ENCODE assay signal across 21 cellular contexts in genomic region chr1:26370591-26371382, GRCh38. TPM values are rescaled to one million over a fixed set of nuclear protein-coding genes. Genes with fewer than 3 reads are reported as not detected.
A peak's percentile ranks its signal among the peaks of the same experiment; 100 is the strongest.
DNase-seq lines count a peak whose midpoint lies in the region; ATAC-seq, FAIRE-seq and TF ChIP-seq lines count a peak whose summit lies in the region.
"Had no signal": no experiment of that assay in that cellular context is flagged by ENCODE, and none has a peak within 500 bp of the region (broad histone marks: within the 10 kb centered on the region; RNA-seq: fewer than 3 reads in every experiment).

No MANE protein-coding gene starts in this region.

- no peaks in the 10 kb centered on the region for H3K79me2 ChIP-seq in osteoblast (ENCODE audit: insufficient read depth, low read length)
- H3K79me2 ChIP-seq in HepG2 (ENCODE audit: insufficient read depth, low read length): no peaks in the 10 kb centered on the region

- in situ Hi-C loops in HepG2 (cut with HindIII; ENCODE audit: extremely low pct_ligation_motif_present, low pct_unique_long_range_greater_than_20kb): no loop called here

- TF ChIP-seq CTCF in RWPE1 (conservative IDR thresholded peaks at IDR 0.05; ENCODE audit: low read depth) (no peak), osteoblast (IDR thresholded peaks at IDR 0.05; ENCODE audit: extremely low read depth, low read depth, low read length) (no peak), HepG2 (CRISPR knock-in tag; IDR thresholded peaks at IDR 0.05) (no peak)

- CTCF ChIA-PET in RWPE1 (lab: Yijun Ruan, JAX): interaction anchor here (0.6 kb wide), 1 partner anchor 20 kb away, joined by 3 read pairs; no protein-coding TSS in a partner anchor
- CTCF ChIA-PET in HepG2 (lab: Yijun Ruan, JAX; ENCODE audit: low intra/inter-chr PET ratio, low total read pairs): no interaction called here

- H3K9me3 ChIP-seq in osteoblast (ENCODE audit: low read depth, low read length) (no peaks in the 10 kb centered on the region), HepG2 (ENCODE audit: low read length) (no peaks in the 10 kb centered on the region)
- H3K9me3 ChIP-seq: breast epithelium, gastroesophageal sphincter, pancreas had no signal

- intact Hi-C loops in HepG2 (cut with micrococcal nuclease; ENCODE audit: unreplicated experiment): no loop called here

- H3K36me3 ChIP-seq in osteoblast (ENCODE audit: insufficient read depth, low read length) (no peaks in the 10 kb centered on the region), HepG2 (replicated peaks in 1 of 2; ENCODE audit: control insufficient read depth in 1 of 2, insufficient read depth in 2 of 2, low read length in 2 of 2) (no peaks in the 10 kb centered on the region; a peak in 1 of 5 replicates)
- H3K36me3 ChIP-seq: breast epithelium, gastroesophageal sphincter, pancreas, WERI-Rb-1 had no signal

- H3K4me3 Mint-ChIP-seq in activated T-cell treated with anti-CD3 and anti-CD28 coated beads, Interleukin-2, amount 50 U/mL, for 24 hours: no peak overlapping the region
- peak overlapping the region; percentile 75 for H3K4me3 Mint-ChIP-seq in central memory CD8-positive, alpha-beta T cell

- H2AFZ ChIP-seq in osteoblast (ENCODE audit: low read length) (no peak overlapping the region), HepG2 (ENCODE audit: low read length) (no peak overlapping the region)

- peaks cover 9% of the 10 kb centered on the region for H3K4me1 ChIP-seq in osteoblast (ENCODE audit: insufficient read depth, low read length)
- H3K4me1 ChIP-seq in HepG2 (ENCODE audit: insufficient read depth, low read length): no peaks in the 10 kb centered on the region
- H3K4me1 ChIP-seq: breast epithelium, gastroesophageal sphincter, pancreas had no signal

- FAIRE-seq in HepG2 (lab: Jason Lieb, UNC): no peak
- FAIRE-seq: pancreas had no signal

- H3K4me3 ChIP-seq in osteoblast (ENCODE audit: insufficient read depth, low read length): no peak overlapping the region
- H3K4me3 ChIP-seq in HepG2 (replicated peaks in 1 of 3; ENCODE audit: insufficient read depth in 1 of 3, low read depth in 2 of 3, low read length in 3 of 3): no peak overlapping the region
- H3K4me3 ChIP-seq: breast epithelium, dorsolateral prefrontal cortex, gastroesophageal sphincter, pancreas had no signal

- no peak for DNase-seq in activated T-cell treated with anti-CD3 and anti-CD28 coated beads, Interleukin-2, amount 50 U/mL, for 24 hours
- no peak for DNase-seq in activated T-cell treated with anti-CD3 and anti-CD28 coated beads for 4 hours
- no peak for DNase-seq in RWPE1 (ENCODE audit: low spot score)
- DNase-seq in central memory CD8-positive, alpha-beta T cell (ENCODE audit: low spot score in 2 of 2): no peak
- DNase-seq in osteoblast (ENCODE audit: insufficient read length, low spot score, missing footprints): peak; percentile 32
- DNase-seq in OCI-M1 (lab: John Stamatoyannopoulos, UW): no peak
- no peak for DNase-seq in HepG2 (ENCODE audit: low spot score)
- DNase-seq: activated naive CD4-positive, alpha-beta T cell; dorsolateral prefrontal cortex; erythroblast; NCI-H2081 treated with DMSO at 0.1 percent for 48 hours; pancreas; SW 1271; WERI-Rb-1 had no signal

- BruUV-seq in HepG2 (replicated peaks; lab: Mats Ljungman, UMichigan): no TSS peak

- H3K4me2 ChIP-seq in osteoblast (ENCODE audit: insufficient read depth, low read length): no peak overlapping the region
- H3K4me2 ChIP-seq in HepG2 (ENCODE audit: low read depth, low read length): no peak overlapping the region

- 10% methylated on average over 6 of the region's 6 CpGs for WGBS in HepG2 (ENCODE audit: low lambda C conversion rate)

- no peaks in the 10 kb centered on the region for H3K27me3 Mint-ChIP-seq in activated T-cell treated with anti-CD3 and anti-CD28 coated beads, Interleukin-2, amount 50 U/mL, for 24 hours
- H3K27me3 Mint-ChIP-seq in central memory CD8-positive, alpha-beta T cell: no peaks in the 10 kb centered on the region

- no peaks in the 10 kb centered on the region for H3K9me3 Mint-ChIP-seq in activated T-cell treated with anti-CD3 and anti-CD28 coated beads, Interleukin-2, amount 50 U/mL, for 24 hours
- H3K9me3 Mint-ChIP-seq in central memory CD8-positive, alpha-beta T cell: peaks cover 5% of the 10 kb centered on the region

- POLR2A ChIA-PET in RWPE1 (lab: Yijun Ruan, JAX; ENCODE audit: low non-redundant PET): no interaction called here
- POLR2A ChIA-PET in HepG2 (lab: Yijun Ruan, JAX): interaction anchor here (2.0 kb wide), 1 partner anchor 20 kb away, joined by 4 read pairs; no protein-coding TSS in a partner anchor

- H4K20me1 ChIP-seq in osteoblast (ENCODE audit: insufficient read depth, low read length) (no peaks in the 10 kb centered on the region), HepG2 (ENCODE audit: insufficient read depth, low read length) (no peaks in the 10 kb centered on the region)

- TF ChIP-seq POLR2A in HepG2 (IDR thresholded peaks at IDR 0.05; ENCODE audit: insufficient read depth in 1 of 2, low read depth in 2 of 2, low read length in 2 of 2): no peak

- ATAC-seq in central memory CD8-positive, alpha-beta T cell (replicated peaks; ENCODE audit: extremely low read depth, poor library complexity, severe bottlenecking): no peak
- no peak for ATAC-seq in HepG2
- no peak for ATAC-seq in GM21825 (IDR thresholded peaks at IDR 0.05; ENCODE audit: unreplicated experiment)
- ATAC-seq: gastroesophageal sphincter, left lobe of liver, pancreas had no signal

- H3K27ac ChIP-seq in RWPE1 (peak overlapping the region; percentile 79; the same call in 1 of the 2 replicates), osteoblast (ENCODE audit: low read depth, low read length) (no peak overlapping the region), HepG2 (ENCODE audit: extremely low read length, insufficient read depth, low read length) (no peak overlapping the region)
- H3K27ac ChIP-seq: breast epithelium, dorsolateral prefrontal cortex, gastroesophageal sphincter, pancreas, WERI-Rb-1 had no signal

- TF ChIP-seq RAD21 in HepG2 (CRISPR knock-in tag; IDR thresholded peaks at IDR 0.05): no peak

- H3K27ac Mint-ChIP-seq in activated T-cell treated with anti-CD3 and anti-CD28 coated beads, Interleukin-2, amount 50 U/mL, for 24 hours: peak overlapping the region; percentile 59
- H3K27ac Mint-ChIP-seq in central memory CD8-positive, alpha-beta T cell (ENCODE audit: low read depth): peak overlapping the region; percentile 75

- no peaks in the 10 kb centered on the region for H3K36me3 Mint-ChIP-seq in activated T-cell treated with anti-CD3 and anti-CD28 coated beads, Interleukin-2, amount 50 U/mL, for 24 hours (ENCODE audit: low read depth)
- peaks cover 7% of the 10 kb centered on the region for H3K36me3 Mint-ChIP-seq in central memory CD8-positive, alpha-beta T cell (ENCODE audit: insufficient read depth)

- peaks cover 67% of the 10 kb centered on the region for H3K4me1 Mint-ChIP-seq in activated T-cell treated with anti-CD3 and anti-CD28 coated beads, Interleukin-2, amount 50 U/mL, for 24 hours (ENCODE audit: low read depth)
- peaks cover 55% of the 10 kb centered on the region for H3K4me1 Mint-ChIP-seq in central memory CD8-positive, alpha-beta T cell

- TF ChIP-seq EP300 in HepG2 (IDR thresholded peaks at IDR 0.05; ENCODE audit: low read depth in 2 of 2, low read length in 2 of 2): no peak
- TF ChIP-seq EP300 in HepG2 (CRISPR knock-in tag; IDR thresholded peaks at IDR 0.05; ENCODE audit: borderline replicate concordance): no peak

- H3K9ac ChIP-seq in HepG2 (ENCODE audit: insufficient read depth, low read depth, low read length): no peak overlapping the region

- no peaks in the 10 kb centered on the region for H3K27me3 ChIP-seq in osteoblast (ENCODE audit: insufficient read depth, low read length)
- H3K27me3 ChIP-seq in HepG2 (ENCODE audit: control insufficient read depth in 1 of 2, insufficient read depth in 2 of 2, low read length in 2 of 2): peaks cover 3 to 7% of the 10 kb centered on the region in 2 experiments; a peak in 2 of 5 replicates
- H3K27me3 ChIP-seq: breast epithelium, pancreas had no signal

RNA-seq across cellular contexts. Expression of gene ZNF683, which starts 1.8 kb away (rescaled TPM):
- total RNA-seq in osteoblast (not detected in 2 replicates), HepG2 (2016; rRNA removed; fragmentation: Illumina TruSeq; extraction: Trizol) (not detected in 2 replicates)
- total RNA-seq in HepG2 (2016; cell fraction: cytosol; rRNA removed; fragmentation: Illumina TruSeq; extraction: Trizol; ENCODE audit: low read depth): not detected in 2 replicates
- not detected in 2 replicates for total RNA-seq in HepG2 (2016; cell fraction: insoluble cytoplasmic fraction; rRNA removed; fragmentation: Illumina TruSeq; extraction: Trizol)
- total RNA-seq in HepG2 (2016; cell fraction: membrane; rRNA removed; fragmentation: Illumina TruSeq; extraction: Trizol): not detected in 2 replicates
- total RNA-seq in HepG2 (2016; cell fraction: nucleus; rRNA removed; fragmentation: Illumina TruSeq; extraction: Trizol): not detected in 2 replicates
- polyA plus RNA-seq in HepG2 (2011; rRNA removed): not detected in 2 replicates
- not detected in 2 replicates for polyA plus RNA-seq in HepG2 (2011; cell fraction: cytosol; rRNA removed)
- not detected in 2 replicates for polyA plus RNA-seq in HepG2 (2011; cell fraction: nucleus; rRNA removed)
- polyA plus RNA-seq in HepG2 (2012): not detected in 2 replicates
- not detected in 2 replicates for polyA plus RNA-seq in HepG2 (2016; cell fraction: cytosol; fragmentation: Illumina TruSeq; extraction: Trizol; ENCODE audit: low read depth)
- not detected in 2 replicates for polyA plus RNA-seq in HepG2 (2016; cell fraction: insoluble cytoplasmic fraction; fragmentation: Illumina TruSeq; extraction: Trizol; ENCODE audit: low read depth)
- polyA plus RNA-seq in HepG2 (2016; cell fraction: membrane; fragmentation: Illumina TruSeq; extraction: Trizol; ENCODE audit: low read depth): not detected in 2 replicates
- polyA plus RNA-seq in HepG2 (2016; cell fraction: nucleus; fragmentation: Illumina TruSeq; extraction: Trizol; ENCODE audit: insufficient read depth, low read depth): not detected in 2 replicates
- polyA minus RNA-seq in HepG2 (2011; rRNA and poly(A)+ RNA removed; ENCODE audit: low replicate concordance): not detected in 2 replicates
- polyA minus RNA-seq in HepG2 (2011; cell fraction: cytosol; rRNA and poly(A)+ RNA removed): not detected in 2 replicates
- not detected in 2 replicates for polyA minus RNA-seq in HepG2 (2011; cell fraction: nucleus; rRNA and poly(A)+ RNA removed)
- total RNA-seq: A673, left lobe of liver, NCI-H460 had no signal

RNA-seq across cellular contexts. Expression of gene CRYBG2, which starts 16.9 kb away (rescaled TPM):
- total RNA-seq in osteoblast (not detected in 2 replicates), HepG2 (2016; rRNA removed; fragmentation: Illumina TruSeq; extraction: Trizol) (0.39 and 1.3 TPM in 2 replicates)
- total RNA-seq in HepG2 (2016; cell fraction: cytosol; rRNA removed; fragmentation: Illumina TruSeq; extraction: Trizol; ENCODE audit: low read depth): 0.18 TPM in 1 of 2 replicates, not detected in the other
- total RNA-seq in HepG2 (2016; cell fraction: insoluble cytoplasmic fraction; rRNA removed; fragmentation: Illumina TruSeq; extraction: Trizol): 0.86 and 1.1 TPM in 2 replicates
- total RNA-seq in HepG2 (2016; cell fraction: membrane; rRNA removed; fragmentation: Illumina TruSeq; extraction: Trizol): 0.48 and 0.87 TPM in 2 replicates
- 2.3 TPM in 2 replicates for total RNA-seq in HepG2 (2016; cell fraction: nucleus; rRNA removed; fragmentation: Illumina TruSeq; extraction: Trizol)
- 2.9 and 4.7 TPM in 2 replicates for polyA plus RNA-seq in HepG2 (2011; rRNA removed)
- polyA plus RNA-seq in HepG2 (2011; cell fraction: cytosol; rRNA removed): 2.0 and 2.5 TPM in 2 replicates
- polyA plus RNA-seq in HepG2 (2011; cell fraction: nucleus; rRNA removed): 16.5 and 19.4 TPM in 2 replicates
- 2.7 and 3.8 TPM in 2 replicates for polyA plus RNA-seq in HepG2 (2012)
- 0.12 and 0.98 TPM in 2 replicates for polyA plus RNA-seq in HepG2 (2016; cell fraction: cytosol; fragmentation: Illumina TruSeq; extraction: Trizol; ENCODE audit: low read depth)
- 1.7 and 1.8 TPM in 2 replicates for polyA plus RNA-seq in HepG2 (2016; cell fraction: insoluble cytoplasmic fraction; fragmentation: Illumina TruSeq; extraction: Trizol; ENCODE audit: low read depth)
- polyA plus RNA-seq in HepG2 (2016; cell fraction: membrane; fragmentation: Illumina TruSeq; extraction: Trizol; ENCODE audit: low read depth): 0.48 and 0.79 TPM in 2 replicates
- 3.4 and 8.9 TPM in 2 replicates for polyA plus RNA-seq in HepG2 (2016; cell fraction: nucleus; fragmentation: Illumina TruSeq; extraction: Trizol; ENCODE audit: insufficient read depth, low read depth)
- polyA minus RNA-seq in HepG2 (2011; rRNA and poly(A)+ RNA removed; ENCODE audit: low replicate concordance): 3.5 and 7.2 TPM in 2 replicates
- 3.4 and 5.1 TPM in 2 replicates for polyA minus RNA-seq in HepG2 (2011; cell fraction: cytosol; rRNA and poly(A)+ RNA removed)
- 7.6 and 9.4 TPM in 2 replicates for polyA minus RNA-seq in HepG2 (2011; cell fraction: nucleus; rRNA and poly(A)+ RNA removed)
- total RNA-seq: A673 had no signal

RNA-seq across cellular contexts. Expression of gene LIN28A, which starts 39.8 kb away (rescaled TPM):
- total RNA-seq in osteoblast: not detected in 2 replicates
- total RNA-seq in HepG2 (2016; rRNA removed; fragmentation: Illumina TruSeq; extraction: Trizol): 0.04 TPM in 1 of 2 replicates, not detected in the other
- total RNA-seq in HepG2 (2016; cell fraction: cytosol; rRNA removed; fragmentation: Illumina TruSeq; extraction: Trizol; ENCODE audit: low read depth): not detected in 2 replicates
- total RNA-seq in HepG2 (2016; cell fraction: insoluble cytoplasmic fraction; rRNA removed; fragmentation: Illumina TruSeq; extraction: Trizol): 0.02 TPM in 1 of 2 replicates, not detected in the other
- total RNA-seq in HepG2 (2016; cell fraction: membrane; rRNA removed; fragmentation: Illumina TruSeq; extraction: Trizol): not detected in 2 replicates
- total RNA-seq in HepG2 (2016; cell fraction: nucleus; rRNA removed; fragmentation: Illumina TruSeq; extraction: Trizol): not detected in 2 replicates
- polyA plus RNA-seq in HepG2 (2011; rRNA removed): 0.01 TPM in 1 of 2 replicates, not detected in the other
- 0.01 TPM in 1 of 2 replicates, not detected in the other for polyA plus RNA-seq in HepG2 (2011; cell fraction: cytosol; rRNA removed)
- 0.05 and 0.07 TPM in 2 replicates for polyA plus RNA-seq in HepG2 (2011; cell fraction: nucleus; rRNA removed)
- polyA plus RNA-seq in HepG2 (2012): 0.05 TPM in 1 of 2 replicates, not detected in the other
- not detected in 2 replicates for polyA plus RNA-seq in HepG2 (2016; cell fraction: cytosol; fragmentation: Illumina TruSeq; extraction: Trizol; ENCODE audit: low read depth)
- not detected in 2 replicates for polyA plus RNA-seq in HepG2 (2016; cell fraction: insoluble cytoplasmic fraction; fragmentation: Illumina TruSeq; extraction: Trizol; ENCODE audit: low read depth)
- not detected in 2 replicates for polyA plus RNA-seq in HepG2 (2016; cell fraction: membrane; fragmentation: Illumina TruSeq; extraction: Trizol; ENCODE audit: low read depth)
- polyA plus RNA-seq in HepG2 (2016; cell fraction: nucleus; fragmentation: Illumina TruSeq; extraction: Trizol; ENCODE audit: insufficient read depth, low read depth): not detected in 2 replicates
- polyA minus RNA-seq in HepG2 (2011; rRNA and poly(A)+ RNA removed; ENCODE audit: low replicate concordance): 0.04 TPM in 1 of 2 replicates, not detected in the other
- polyA minus RNA-seq in HepG2 (2011; cell fraction: cytosol; rRNA and poly(A)+ RNA removed): not detected in 2 replicates
- polyA minus RNA-seq in HepG2 (2011; cell fraction: nucleus; rRNA and poly(A)+ RNA removed): not detected in 2 replicates
- total RNA-seq: breast epithelium, dorsolateral prefrontal cortex, gastroesophageal sphincter, NCI-H460, ureter had no signal
- polyA plus RNA-seq: pancreas had no signal

RNA-seq across cellular contexts. Expression of gene CD52, which starts 53.0 kb away (rescaled TPM):
- total RNA-seq in osteoblast (not detected in 2 replicates), HepG2 (2016; rRNA removed; fragmentation: Illumina TruSeq; extraction: Trizol) (not detected in 2 replicates)
- total RNA-seq in HepG2 (2016; cell fraction: cytosol; rRNA removed; fragmentation: Illumina TruSeq; extraction: Trizol; ENCODE audit: low read depth): not detected in 2 replicates
- total RNA-seq in HepG2 (2016; cell fraction: insoluble cytoplasmic fraction; rRNA removed; fragmentation: Illumina TruSeq; extraction: Trizol): not detected in 2 replicates
- not detected in 2 replicates for total RNA-seq in HepG2 (2016; cell fraction: membrane; rRNA removed; fragmentation: Illumina TruSeq; extraction: Trizol)
- not detected in 2 replicates for total RNA-seq in HepG2 (2016; cell fraction: nucleus; rRNA removed; fragmentation: Illumina TruSeq; extraction: Trizol)
- polyA plus RNA-seq in HepG2 (2011; rRNA removed): 0.32 and 0.93 TPM in 2 replicates
- 0.81 TPM in 2 replicates for polyA plus RNA-seq in HepG2 (2011; cell fraction: cytosol; rRNA removed)
- not detected in 2 replicates for polyA plus RNA-seq in HepG2 (2011; cell fraction: nucleus; rRNA removed)
- polyA plus RNA-seq in HepG2 (2012): not detected in 2 replicates
- polyA plus RNA-seq in HepG2 (2016; cell fraction: cytosol; fragmentation: Illumina TruSeq; extraction: Trizol; ENCODE audit: low read depth): not detected in 2 replicates
- not detected in 2 replicates for polyA plus RNA-seq in HepG2 (2016; cell fraction: insoluble cytoplasmic fraction; fragmentation: Illumina TruSeq; extraction: Trizol; ENCODE audit: low read depth)
- not detected in 2 replicates for polyA plus RNA-seq in HepG2 (2016; cell fraction: membrane; fragmentation: Illumina TruSeq; extraction: Trizol; ENCODE audit: low read depth)
- not detected in 2 replicates for polyA plus RNA-seq in HepG2 (2016; cell fraction: nucleus; fragmentation: Illumina TruSeq; extraction: Trizol; ENCODE audit: insufficient read depth, low read depth)
- polyA minus RNA-seq in HepG2 (2011; rRNA and poly(A)+ RNA removed; ENCODE audit: low replicate concordance): 0.44 and 1.2 TPM in 2 replicates
- polyA minus RNA-seq in HepG2 (2011; cell fraction: cytosol; rRNA and poly(A)+ RNA removed): not detected in 2 replicates
- not detected in 2 replicates for polyA minus RNA-seq in HepG2 (2011; cell fraction: nucleus; rRNA and poly(A)+ RNA removed)
- total RNA-seq: A673, NCI-H460 had no signal
